ENCODE assay signal across 8 cellular contexts in genomic region chr20:58890454-58891075, GRCh38. TPM values are rescaled to one million over a fixed set of nuclear protein-coding genes. Genes with fewer than 3 reads are reported as not detected.
DNase-seq lines count a peak whose midpoint lies in the region; ATAC-seq and TF ChIP-seq lines count a peak whose summit lies in the region.

No MANE protein-coding gene starts in this region.

- H3K27me3 ChIP-seq in WERI-Rb-1 (ENCODE audit: insufficient read depth, low read depth, severe bottlenecking), result no peaks in the 10 kb centered on the region
- no peaks in the 10 kb centered on the region for H3K27me3 ChIP-seq in breast epithelium
- no peaks in the 10 kb centered on the region for H3K27me3 ChIP-seq in skeletal muscle tissue (ENCODE audit: control insufficient read depth in 3 of 3, insufficient read depth in 3 of 3, low read length in 3 of 3)

- peak overlapping the region; percentile 72 for H3K4me3 ChIP-seq in HFF-Myc (replicated peaks; ENCODE audit: low read depth, low read length)
- peak overlapping the region; percentile 41 for H3K4me3 ChIP-seq in WERI-Rb-1 (ENCODE audit: low read depth, low read length)
- peak overlapping the region; percentile 81 to 96 (median 92) for H3K4me3 ChIP-seq in breast epithelium
- H3K4me3 ChIP-seq in skeletal muscle tissue (ENCODE audit: low read length in 3 of 3), result peak overlapping the region; percentile 77 to 81 (median 80)

- no peak for ATAC-seq in GM21723 (IDR thresholded peaks at IDR 0.05; ENCODE audit: unreplicated experiment)

- peaks cover 9 to 21% of the 10 kb centered on the region in 2 donors for H3K4me1 ChIP-seq in breast epithelium
- peaks cover 19 to 24% (median 21%) of the 10 kb centered on the region in 3 donors for H3K4me1 ChIP-seq in skeletal muscle tissue (ENCODE audit: control insufficient read depth in 3 of 3, insufficient read depth in 3 of 3, low read length in 3 of 3)

- peak overlapping the region; percentile 88 to 97 (median 95) for H3K4me3 Mint-ChIP-seq in immature natural killer cell

- TF ChIP-seq CTCF in HFF-Myc (IDR thresholded peaks at IDR 0.05; ENCODE audit: low read depth, low read length, missing control alignments) (no peak), WERI-Rb-1 (IDR thresholded peaks at IDR 0.05; ENCODE audit: low read depth, low read length) (no peak), breast epithelium (IDR thresholded peaks at IDR 0.05) (no peak)

- peak overlapping the region; percentile 89 for H3K27ac ChIP-seq in WERI-Rb-1
- H3K27ac ChIP-seq in breast epithelium, result peak overlapping the region; percentile 99 to 100
- peak overlapping the region; percentile 92 for H3K27ac ChIP-seq in skeletal muscle tissue (ENCODE audit: low read depth, low read length)

- peaks cover 9 to 20% (median 11%) of the 10 kb centered on the region in 3 donors for H3K27me3 Mint-ChIP-seq in immature natural killer cell (ENCODE audit: low read depth in 3 of 3)

- intact Hi-C loops in breast epithelium (cut with DNase I; ENCODE audit: low total_unique reads), result loop anchor here (10.0 kb wide), 1 partner anchor 94 kb away; the partner anchor contains the start of gene NELFCD

- TF ChIP-seq POLR2A in breast epithelium (IDR thresholded peaks at IDR 0.05), result no peak

- DNase-seq in DMS153 (lab: John Stamatoyannopoulos, UW) (peak; percentile 55), HFF-Myc (ENCODE audit: extremely low read depth, low read depth) (peak; percentile 37), NCI-H1694 (lab: John Stamatoyannopoulos, UW) (peak; percentile 50), WERI-Rb-1 (peak; percentile 76), breast epithelium (ENCODE audit: low spot score in 2 of 2) (peak; percentile 64 to 65), immature natural killer cell (peak; percentile 65 to 73 (median 71))

- H3K4me1 Mint-ChIP-seq in immature natural killer cell, result peaks cover 38 to 43% of the 10 kb centered on the region in 2 donors

- no peaks in the 10 kb centered on the region for H3K36me3 Mint-ChIP-seq in immature natural killer cell

- H3K36me3 ChIP-seq in WERI-Rb-1, result peaks cover 15% of the 10 kb centered on the region
- H3K36me3 ChIP-seq in breast epithelium, result no peaks in the 10 kb centered on the region
- H3K36me3 ChIP-seq in skeletal muscle tissue (ENCODE audit: control insufficient read depth in 3 of 3, insufficient read depth in 3 of 3, low read length in 3 of 3), result no peaks in the 10 kb centered on the region

- H3K9ac ChIP-seq in skeletal muscle tissue (ENCODE audit: low read depth in 1 of 3, low read length in 3 of 3), result peak overlapping the region; percentile 74 to 87 (median 87)

- H3K9me3 ChIP-seq in WERI-Rb-1 (ENCODE audit: severe bottlenecking), result peaks cover 7% of the 10 kb centered on the region
- H3K9me3 ChIP-seq in breast epithelium, result no peaks in the 10 kb centered on the region
- no peaks in the 10 kb centered on the region for H3K9me3 ChIP-seq in skeletal muscle tissue (ENCODE audit: control insufficient read depth in 3 of 3, low read length in 3 of 3)

- no peaks in the 10 kb centered on the region for H3K9me3 Mint-ChIP-seq in immature natural killer cell

- H3K27ac Mint-ChIP-seq in immature natural killer cell, result peak overlapping the region; percentile 87 to 96 (median 96)

RNA-seq across cellular contexts. Expression of gene GNAS, which starts 38.0 kb away (rescaled TPM):
- 100 to 1,000 TPM; 448 to 714 (median 570) TPM for total RNA-seq in breast epithelium
- 100 to 1,000 TPM in 2 of 3 donors, 10 to 100 TPM in 1; 70.1 to 127 (median 107) TPM for polyA plus RNA-seq in immature natural killer cell
- 820 TPM for total RNA-seq in skeletal muscle tissue

RNA-seq across cellular contexts. Expression of gene GNAS-AS1, which starts 39.9 kb away (rescaled TPM):
- total RNA-seq in breast epithelium (1 to 10 TPM in 1 of 3 donors, under 1 TPM in 2; 0.48 to 1.5 (median 0.98) TPM), skeletal muscle tissue (1.0 TPM)
- not detected for polyA plus RNA-seq in immature natural killer cell

Comparison
In these comparisons a context has a peak if more than half of its experiments do, and no peak if none do; other contexts are left out.
1. H3K4me3 ChIP-seq: peak in every context shown above with its lines; median percentile 92 in breast epithelium; 80 in skeletal muscle tissue; 72 in HFF-Myc; 41 in WERI-Rb-1.